In genomic region chr9:75429531-75430454, GRCh38 we compare ENCODE assay signal across 21 cellular contexts.
DNase-seq lines count a peak whose midpoint lies in the region; ATAC-seq and TF ChIP-seq lines count a peak whose summit lies in the region.
"Had no signal": no experiment of that assay in that cellular context is flagged by ENCODE, and none has a peak within 500 bp of the region (broad histone marks: within the 10 kb centered on the region; RNA-seq: fewer than 3 reads in every experiment).

No MANE protein-coding gene starts in this region.

- BruUV-seq in OCI-LY7 (replicated peaks; lab: Mats Ljungman, UMichigan): no TSS peak

- H3K27me3 ChIP-seq in CD4-positive, alpha-beta memory T cell (ENCODE audit: insufficient read depth, low read length): no peaks in the 10 kb centered on the region
- no peaks in the 10 kb centered on the region for H3K27me3 ChIP-seq in H7 (ENCODE audit: control insufficient read depth, insufficient read depth, low read length)
- H3K27me3 ChIP-seq: body of pancreas had no signal

- peak; percentile 13 for ATAC-seq in sciatic nerve
- ATAC-seq in GM21367 (IDR thresholded peaks at IDR 0.05; ENCODE audit: unreplicated experiment): no peak
- ATAC-seq: body of pancreas; CD8-positive, alpha-beta T cell; naive thymus-derived CD4-positive, alpha-beta T cell had no signal

- peaks cover 0 to 5% of the 10 kb centered on the region in 2 donors for H3K27me3 Mint-ChIP-seq in CD4-positive, alpha-beta memory T cell

- no peak overlapping the region for H3K4me3 ChIP-seq in OCI-LY7 (ENCODE audit: low read depth, low read length, poor library complexity, severe bottlenecking)
- H3K4me3 ChIP-seq in CD4-positive, alpha-beta memory T cell (ENCODE audit: low read length in 2 of 2): no peak overlapping the region
- H3K4me3 ChIP-seq in H7 (ENCODE audit: insufficient read depth, low read depth, low read length): no peak overlapping the region
- H3K4me3 ChIP-seq: body of pancreas had no signal

- POLR2A ChIA-PET in OCI-LY7 (lab: Charles Lee): no interaction called here
- POLR2A ChIA-PET in CD4-positive, alpha-beta memory T cell (lab: Charles Lee; ENCODE audit: partially characterized antibody): no interaction called here

- no peaks in the 10 kb centered on the region for H3K9me3 ChIP-seq in OCI-LY7 (ENCODE audit: low read length)
- no peaks in the 10 kb centered on the region for H3K9me3 ChIP-seq in CD4-positive, alpha-beta memory T cell (ENCODE audit: control insufficient read depth in 1 of 2, low read length in 2 of 2)
- H3K9me3 ChIP-seq: body of pancreas had no signal

- no peak overlapping the region for H2AFZ ChIP-seq in OCI-LY7 (ENCODE audit: low read length)
- H2AFZ ChIP-seq: parathyroid adenoma had no signal

- H3K36me3 ChIP-seq in OCI-LY7 (ENCODE audit: insufficient read depth, low read length): no peaks in the 10 kb centered on the region
- no peaks in the 10 kb centered on the region for H3K36me3 ChIP-seq in CD4-positive, alpha-beta memory T cell (ENCODE audit: insufficient read depth, low read length)
- no peaks in the 10 kb centered on the region for H3K36me3 ChIP-seq in H7 (replicated peaks; ENCODE audit: control insufficient read depth, insufficient read depth, low read length)

- DNase-seq in HuH-7 (ENCODE audit: low spot score) (peak; percentile 47), OCI-LY7 (ENCODE audit: low spot score) (peak; percentile 13), left kidney (ENCODE audit: low read depth, low spot score) (peak; percentile 53), sciatic nerve (ENCODE audit: low spot score) (no peak), anterior cingulate cortex (lab: John Stamatoyannopoulos, UW) (no peak), H7 (no peak)
- DNase-seq in CD4-positive, alpha-beta memory T cell: no peak
- DNase-seq: activated naive CD8-positive, alpha-beta T cell treated with anti-CD3 and anti-CD28 coated beads for 36 hours; body of pancreas; CD8-positive, alpha-beta T cell; DMS79; GOT3; naive thymus-derived CD4-positive, alpha-beta T cell; NCI-H2081 treated with DMSO at 0.1 percent for 48 hours; NCI-H510A; SHP77; stimulated activated CD4-positive, alpha-beta T cell treated with anti-CD3 and anti-CD28 coated beads, Interleukin-2, amount 100 ng/mL, for 24 hours; stimulated activated naive CD4-positive, alpha-beta T cell treated with Interleukin-2 at 50 U/mL for 16 hours; trophoblast cell had no signal

- no peak overlapping the region for H3K4me3 Mint-ChIP-seq in CD4-positive, alpha-beta memory T cell
- H3K4me3 Mint-ChIP-seq: activated naive CD8-positive, alpha-beta T cell treated with anti-CD3 and anti-CD28 coated beads for 36 hours; CD8-positive, alpha-beta T cell; naive thymus-derived CD4-positive, alpha-beta T cell had no signal

- no peaks in the 10 kb centered on the region for H3K79me2 ChIP-seq in OCI-LY7 (ENCODE audit: insufficient read depth, low read depth, low read length)
- H3K79me2 ChIP-seq: parathyroid adenoma had no signal

- no peaks in the 10 kb centered on the region for H3K9me2 ChIP-seq in OCI-LY7 (ENCODE audit: insufficient read depth, low read length)

- TF ChIP-seq CTCF in OCI-LY7 (conservative IDR thresholded peaks at IDR 0.05; ENCODE audit: low read length): no peak

- H3K4me2 ChIP-seq in OCI-LY7 (ENCODE audit: low read length): no peak overlapping the region

- H4K20me1 ChIP-seq in OCI-LY7 (ENCODE audit: insufficient read depth, low read length): no peaks in the 10 kb centered on the region

- intact Hi-C loops in OCI-LY7 (cut with micrococcal nuclease; ENCODE audit: unreplicated experiment): no loop called here
- intact Hi-C loops in sciatic nerve (cut with DNase I): no loop called here
- intact Hi-C loops in CD4-positive, alpha-beta memory T cell (cut with micrococcal nuclease): no loop called here

- H3K27ac Mint-ChIP-seq in CD4-positive, alpha-beta memory T cell: no peak overlapping the region
- H3K27ac Mint-ChIP-seq: activated naive CD8-positive, alpha-beta T cell treated with anti-CD3 and anti-CD28 coated beads for 36 hours; CD8-positive, alpha-beta T cell; naive thymus-derived CD4-positive, alpha-beta T cell had no signal

- H3K4me1 ChIP-seq in OCI-LY7 (ENCODE audit: insufficient read depth, low read length, poor library complexity, severe bottlenecking): no peaks in the 10 kb centered on the region
- no peaks in the 10 kb centered on the region for H3K4me1 ChIP-seq in CD4-positive, alpha-beta memory T cell (ENCODE audit: insufficient read depth, low read length)
- H3K4me1 ChIP-seq: body of pancreas had no signal

- H3K9me3 Mint-ChIP-seq in CD4-positive, alpha-beta memory T cell: peaks cover 0 to 3% (median 0%) of the 10 kb centered on the region in 8 donors
- H3K9me3 Mint-ChIP-seq: activated naive CD8-positive, alpha-beta T cell treated with anti-CD3 and anti-CD28 coated beads for 36 hours; CD8-positive, alpha-beta T cell had no signal

- no peaks in the 10 kb centered on the region for H3K36me3 Mint-ChIP-seq in CD4-positive, alpha-beta memory T cell
- H3K36me3 Mint-ChIP-seq: activated naive CD8-positive, alpha-beta T cell treated with anti-CD3 and anti-CD28 coated beads for 36 hours; CD8-positive, alpha-beta T cell; naive thymus-derived CD4-positive, alpha-beta T cell had no signal

- no peaks in the 10 kb centered on the region for H3K4me1 Mint-ChIP-seq in CD4-positive, alpha-beta memory T cell
- H3K4me1 Mint-ChIP-seq: activated naive CD8-positive, alpha-beta T cell treated with anti-CD3 and anti-CD28 coated beads for 36 hours; naive thymus-derived CD4-positive, alpha-beta T cell had no signal

- no peak overlapping the region for H3K27ac ChIP-seq in OCI-LY7 (ENCODE audit: low read depth, low read length, poor library complexity, severe bottlenecking)
- no peak overlapping the region for H3K27ac ChIP-seq in CD4-positive, alpha-beta memory T cell (ENCODE audit: low read depth, low read length)
- H3K27ac ChIP-seq: body of pancreas, parathyroid adenoma had no signal

- CTCF ChIA-PET in OCI-LY7 (lab: Charles Lee; ENCODE audit: unreplicated experiment): no interaction called here
- CTCF ChIA-PET in CD4-positive, alpha-beta memory T cell (lab: Charles Lee; ENCODE audit: partially characterized antibody): no interaction called here

Comparison
In these comparisons a context has a peak if more than half of its experiments do, and no peak if none do; other contexts are left out.
1. DNase-seq: peak in HuH-7 (single experiment), OCI-LY7 (single experiment) and left kidney (single experiment); none in sciatic nerve (single experiment), anterior cingulate cortex (0 of 58), CD4-positive, alpha-beta memory T cell (0 of 5) and H7 (single experiment).